ENCODE assay signal across 22 cellular contexts in the genomic region with DNA sequence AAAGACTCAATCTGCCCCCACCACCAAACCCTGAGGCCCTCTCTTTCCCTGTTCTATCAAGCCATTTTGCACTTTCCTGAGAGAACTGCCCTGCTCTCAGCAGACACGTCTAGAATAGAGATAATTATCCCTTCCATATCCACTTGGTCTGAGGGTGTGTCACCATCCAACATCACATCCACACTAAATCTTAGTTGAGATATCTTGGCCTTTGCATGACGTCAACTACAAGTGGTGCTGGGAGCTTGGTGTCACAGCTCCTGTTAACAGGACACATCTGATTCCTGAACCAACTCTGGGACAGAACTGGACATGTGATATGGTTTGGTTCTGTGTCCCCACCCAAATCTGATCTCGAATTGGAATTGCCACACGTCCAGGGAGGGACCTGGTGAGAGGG.
"Had no signal": no experiment of that assay in that cellular context is flagged by ENCODE, and none has a peak within 500 bp of the region (broad histone marks: within the 10 kb centered on the region; RNA-seq: fewer than 3 reads in every experiment).

No MANE protein-coding gene starts in this region.

- H3K36me3 ChIP-seq: gastroesophageal sphincter, heart left ventricle, left lung, lower lobe of right lung had no signal

- H3K4me1 Mint-ChIP-seq: mesothelial cell of epicardium had no signal

- H3K27ac ChIP-seq: coronary artery, dorsolateral prefrontal cortex, foreskin keratinocyte, gastroesophageal sphincter, heart left ventricle, left lung, lower lobe of right lung had no signal

- ATAC-seq: foreskin keratinocyte, gastroesophageal sphincter, heart left ventricle, left cardiac atrium, left lung, left ventricle myocardium superior, lower lobe of right lung, mucosa of descending colon had no signal

- H3K4me1 ChIP-seq: foreskin keratinocyte, gastroesophageal sphincter, heart left ventricle, left lung, lower lobe of right lung had no signal

- H3K4me3 ChIP-seq: coronary artery, dorsolateral prefrontal cortex, gastroesophageal sphincter, heart left ventricle, left lung, lower lobe of right lung, mucosa of descending colon had no signal

- DNase-seq: dermis blood vessel endothelial cell; dorsolateral prefrontal cortex; effector CD4-positive, alpha-beta T cell; effector memory CD4-positive, alpha-beta T cell; foreskin keratinocyte; heart left ventricle; hippocampal formation; left cardiac atrium; left lung; left ventricle myocardium superior; lower lobe of right lung; mesenchymal stem cell; mucosa of descending colon; naive B cell had no signal

- H3K36me3 Mint-ChIP-seq: mesothelial cell of epicardium, naive B cell had no signal

- H3K9me3 Mint-ChIP-seq: naive B cell had no signal

- H3K27ac Mint-ChIP-seq: mesothelial cell of epicardium had no signal

- H3K4me3 Mint-ChIP-seq: mesothelial cell of epicardium, naive B cell had no signal

- H3K27me3 ChIP-seq: foreskin keratinocyte had no signal

- H3K9me3 ChIP-seq: gastroesophageal sphincter, heart left ventricle, left lung, lower lobe of right lung, mucosa of descending colon had no signal

- FAIRE-seq: colon, endothelial cell of umbilical vein, frontal cortex, islet of Langerhans, keratinocyte had no signal
